In genomic region chr2:128793414-128793813, GRCh38 we compare ENCODE assay signal across 17 cellular contexts.
DNase-seq lines count a peak whose midpoint lies in the region; ATAC-seq, FAIRE-seq and TF ChIP-seq lines count a peak whose summit lies in the region.
"Had no signal": no experiment of that assay in that cellular context is flagged by ENCODE, and none has a peak within 500 bp of the region (broad histone marks: within the 10 kb centered on the region; RNA-seq: fewer than 3 reads in every experiment).

No MANE protein-coding gene starts in this region.

- no peak overlapping the region for H2BK120ac ChIP-seq in H9 (ENCODE audit: low read depth, low read length, poor library complexity, severe bottlenecking)

- H3K27ac ChIP-seq in H9 (ENCODE audit: insufficient read length, low read depth, low read length) (no peak overlapping the region), endodermal cell (ENCODE audit: low read depth, low read length) (no peak overlapping the region)
- H3K27ac ChIP-seq: A549, C4-2B, GM23248 had no signal

- H3K4me1 Mint-ChIP-seq in H9, result peaks cover 0 to 6% of the 10 kb centered on the region in 2 experiments; a peak in 2 of 4 replicates
- H3K4me1 Mint-ChIP-seq in activated CD8-positive, alpha-beta memory T cell treated with anti-CD3 and anti-CD28 coated beads, Interleukin-2, amount 10 ng/mL, durations not matched to agents 7 days and 5 days, result no peaks in the 10 kb centered on the region
- peaks cover 2% of the 10 kb centered on the region for H3K4me1 Mint-ChIP-seq in endodermal cell
- no peaks in the 10 kb centered on the region for H3K4me1 Mint-ChIP-seq in osteocyte (ENCODE audit: unreplicated experiment)

- H3K18ac ChIP-seq in H9 (ENCODE audit: insufficient read length, low read depth, low read length), result no peak overlapping the region

- H3K56ac ChIP-seq in H9 (ENCODE audit: insufficient read length, low read depth, low read length), result no peak overlapping the region

- H3K4me3 Mint-ChIP-seq in H9 (no peak overlapping the region), endodermal cell (no peak overlapping the region), osteocyte (ENCODE audit: unreplicated experiment) (no peak overlapping the region)
- H3K4me3 Mint-ChIP-seq in activated CD8-positive, alpha-beta memory T cell treated with anti-CD3 and anti-CD28 coated beads, Interleukin-2, amount 10 ng/mL, durations not matched to agents 7 days and 5 days, result no peak overlapping the region
- H3K4me3 Mint-ChIP-seq: CD4-positive, alpha-beta memory T cell had no signal

- TF ChIP-seq CTCF in H9 (conservative IDR thresholded peaks at IDR 0.05) (no peak), endodermal cell (conservative IDR thresholded peaks at IDR 0.05) (no peak), osteocyte (IDR thresholded peaks at IDR 0.05) (no peak), D721Med (IDR thresholded peaks at IDR 0.05; ENCODE audit: insufficient read depth, missing control alignments) (no peak)

- no peak overlapping the region for H2AFZ ChIP-seq in H9 (ENCODE audit: low read length)
- H2AFZ ChIP-seq: GM23248 had no signal

- no peak overlapping the region for H4K91ac ChIP-seq in H9 (ENCODE audit: insufficient read length, low read depth, low read length)

- H2BK12ac ChIP-seq in H9 (ENCODE audit: insufficient read length, low read depth, low read length), result no peak overlapping the region

- no peak overlapping the region for H4K8ac ChIP-seq in H9 (replicated peaks; ENCODE audit: insufficient read length, low read depth, low read length)

- H3K4me1 ChIP-seq in H9 (ENCODE audit: insufficient read depth, low read length), result no peaks in the 10 kb centered on the region
- H3K4me1 ChIP-seq in endodermal cell (ENCODE audit: control insufficient read depth, insufficient read depth, low read length), result no peaks in the 10 kb centered on the region
- H3K4me1 ChIP-seq: A549, BE2C had no signal

- peaks cover under 1% of the 10 kb centered on the region; the same call in 1 of the 2 replicates for H3K27me3 Mint-ChIP-seq in H9 (ENCODE audit: low read depth)
- no peaks in the 10 kb centered on the region for H3K27me3 Mint-ChIP-seq in activated CD8-positive, alpha-beta memory T cell treated with anti-CD3 and anti-CD28 coated beads, Interleukin-2, amount 10 ng/mL, durations not matched to agents 7 days and 5 days
- H3K27me3 Mint-ChIP-seq in endodermal cell (ENCODE audit: insufficient read depth), result peaks cover under 1% of the 10 kb centered on the region
- peaks cover 8% of the 10 kb centered on the region for H3K27me3 Mint-ChIP-seq in osteocyte (ENCODE audit: unreplicated experiment)

- H3T11ph ChIP-seq in H9 (ENCODE audit: low read length), result no peak overlapping the region

- H3K9me3 ChIP-seq in H9 (ENCODE audit: control insufficient read depth, low read depth, low read length) (no peaks in the 10 kb centered on the region), endodermal cell (ENCODE audit: control insufficient read depth, low read length) (no peaks in the 10 kb centered on the region)
- H3K9me3 ChIP-seq: A549, BE2C had no signal

- DNase-seq in H9, result peak; percentile 10
- peak; percentile 18 for DNase-seq in activated CD8-positive, alpha-beta memory T cell treated with anti-CD3 and anti-CD28 coated beads, Interleukin-2, amount 10 ng/mL, durations not matched to agents 7 days and 5 days
- DNase-seq in endodermal cell, result peak; percentile 22
- DNase-seq in osteocyte (ENCODE audit: extremely low spot score, unreplicated experiment), result peak; percentile 63
- no peak for DNase-seq in activated T-cell treated with anti-CD3 and anti-CD28 coated beads, Interleukin-2, amount 50 U/mL, for 1 hour
- no peak for DNase-seq in D721Med (ENCODE audit: insufficient read length, low spot score)
- DNase-seq in T1000 (lab: John Stamatoyannopoulos, UW), result no peak
- DNase-seq: BE2C; CD4-positive, alpha-beta memory T cell; DMS153; DMS79 treated with DMSO at 0.1 percent for 48 hours; EL; GM23248 had no signal

- CTCF ChIA-PET in activated CD8-positive, alpha-beta memory T cell treated with anti-CD3 and anti-CD28 coated beads, Interleukin-2, amount 10 ng/mL, durations not matched to agents 7 days and 5 days (lab: Charles Lee), result no interaction called here

- H3K36me3 ChIP-seq in endodermal cell (ENCODE audit: control insufficient read depth, insufficient read depth, low read length), result no peaks in the 10 kb centered on the region
- H3K36me3 ChIP-seq: BE2C had no signal

- no peak overlapping the region for H2BK20ac ChIP-seq in H9 (ENCODE audit: low read depth, low read length, poor library complexity, severe bottlenecking)

- H3K4me3 ChIP-seq in endodermal cell (ENCODE audit: low read length), result no peak overlapping the region
- H3K4me3 ChIP-seq: A549, GM23248 had no signal

- H3K23me2 ChIP-seq in H9 (ENCODE audit: insufficient read length, low read depth, low read length, poor library complexity, severe bottlenecking), result no peaks in the 10 kb centered on the region

- H3K4me2 ChIP-seq in H9 (ENCODE audit: insufficient read depth, insufficient read length, low read length), result no peak overlapping the region
- H3K4me2 ChIP-seq: A549 had no signal

- H3K36me3 Mint-ChIP-seq in H9 (ENCODE audit: insufficient read depth in 1 of 3, low read depth in 3 of 3) (peaks cover 0 to 2% (median 0%) of the 10 kb centered on the region in 3 experiments; a peak in 2 of 7 replicates), endodermal cell (ENCODE audit: low read depth) (no peaks in the 10 kb centered on the region), osteocyte (ENCODE audit: unreplicated experiment) (no peaks in the 10 kb centered on the region)
- H3K36me3 Mint-ChIP-seq in activated CD8-positive, alpha-beta memory T cell treated with anti-CD3 and anti-CD28 coated beads, Interleukin-2, amount 10 ng/mL, durations not matched to agents 7 days and 5 days, result no peaks in the 10 kb centered on the region
- H3K36me3 Mint-ChIP-seq: CD4-positive, alpha-beta memory T cell had no signal

- no peak overlapping the region for H3K14ac ChIP-seq in H9 (ENCODE audit: insufficient read depth, low read length)

- H3K79me2 ChIP-seq in H9 (ENCODE audit: insufficient read depth, low read length), result no peaks in the 10 kb centered on the region

- H3K23ac ChIP-seq in H9 (ENCODE audit: insufficient read length, low read depth, low read length), result no peak overlapping the region

- H3K4ac ChIP-seq in H9 (ENCODE audit: low read depth, low read length), result no peak overlapping the region

- H4K20me1 ChIP-seq in H9 (ENCODE audit: control insufficient read depth, insufficient read depth, insufficient read length), result no peaks in the 10 kb centered on the region

- H3K9me3 Mint-ChIP-seq in H9 (peaks cover 4 to 7% of the 10 kb centered on the region in 2 experiments; a peak in 3 of 5 replicates), endodermal cell (no peaks in the 10 kb centered on the region), osteocyte (ENCODE audit: unreplicated experiment) (no peaks in the 10 kb centered on the region)
- peaks cover 7% of the 10 kb centered on the region for H3K9me3 Mint-ChIP-seq in activated CD8-positive, alpha-beta memory T cell treated with anti-CD3 and anti-CD28 coated beads, Interleukin-2, amount 10 ng/mL, durations not matched to agents 7 days and 5 days (ENCODE audit: low read depth)

- no peak for FAIRE-seq in D721Med (lab: Jason Lieb, UNC)
- FAIRE-seq: A549, G401.6, H54 had no signal

- H3K79me1 ChIP-seq in H9 (ENCODE audit: insufficient read depth, low read depth, low read length, poor library complexity, severe bottlenecking), result no peaks in the 10 kb centered on the region

- no CpG with 5 or more reads among the region's 6 CpGs for WGBS in H9 (ENCODE audit: extremely low coverage, insufficient read length, low lambda C conversion rate)
- 86 to 97% methylated on average over 3 to 6 of the region's 6 CpGs for WGBS in endodermal cell (ENCODE audit: insufficient coverage in 1 of 2, insufficient read length in 1 of 2), 2 experiments

- no peak overlapping the region for H2BK15ac ChIP-seq in H9 (ENCODE audit: low read depth, low read length)

- no peak overlapping the region for H3K9ac ChIP-seq in H9 (ENCODE audit: extremely low read depth, insufficient read length, low read length)
- no peak overlapping the region for H3K9ac ChIP-seq in endodermal cell (ENCODE audit: extremely low read depth, low read length, poor library complexity, severe bottlenecking)
- H3K9ac ChIP-seq: GM23248 had no signal

- H3K27ac Mint-ChIP-seq in H9 (no peak overlapping the region), endodermal cell (no peak overlapping the region), osteocyte (ENCODE audit: unreplicated experiment) (no peak overlapping the region)
- H3K27ac Mint-ChIP-seq in activated CD8-positive, alpha-beta memory T cell treated with anti-CD3 and anti-CD28 coated beads, Interleukin-2, amount 10 ng/mL, durations not matched to agents 7 days and 5 days, result no peak overlapping the region
- H3K27ac Mint-ChIP-seq: CD4-positive, alpha-beta memory T cell had no signal

- no peak overlapping the region for H2BK5ac ChIP-seq in H9 (ENCODE audit: insufficient read length, low read length)

- H3K27me3 ChIP-seq in H9 (ENCODE audit: insufficient read depth, low read length), result no peaks in the 10 kb centered on the region
- H3K27me3 ChIP-seq in endodermal cell (ENCODE audit: control insufficient read depth, insufficient read depth, low read length, poor library complexity, severe bottlenecking), result no peaks in the 10 kb centered on the region
- H3K27me3 ChIP-seq: BE2C had no signal

- no peak for ATAC-seq in activated CD8-positive, alpha-beta memory T cell treated with anti-CD3 and anti-CD28 coated beads, Interleukin-2, amount 10 ng/mL, durations not matched to agents 7 days and 5 days
- ATAC-seq: A549 had no signal

- H4K5ac ChIP-seq in H9 (ENCODE audit: insufficient read length, low read depth, low read length), result no peak overlapping the region

- no peak overlapping the region for H2AK5ac ChIP-seq in H9 (ENCODE audit: insufficient read length, low read length)

Comparison
In these comparisons a context has a peak if more than half of its experiments do, and no peak if none do; other contexts are left out.
1. DNase-seq: peak in H9 (single experiment), activated CD8-positive, alpha-beta memory T cell treated with anti-CD3 and anti-CD28 coated beads, Interleukin-2, amount 10 ng/mL, durations not matched to agents 7 days and 5 days (single experiment), endodermal cell (single experiment) and osteocyte (single experiment); none in activated T-cell treated with anti-CD3 and anti-CD28 coated beads, Interleukin-2, amount 50 U/mL, for 1 hour (single experiment), D721Med (single experiment) and T1000 (single experiment).